12 cellular contexts compared by ENCODE assay signal in the genomic region with DNA sequence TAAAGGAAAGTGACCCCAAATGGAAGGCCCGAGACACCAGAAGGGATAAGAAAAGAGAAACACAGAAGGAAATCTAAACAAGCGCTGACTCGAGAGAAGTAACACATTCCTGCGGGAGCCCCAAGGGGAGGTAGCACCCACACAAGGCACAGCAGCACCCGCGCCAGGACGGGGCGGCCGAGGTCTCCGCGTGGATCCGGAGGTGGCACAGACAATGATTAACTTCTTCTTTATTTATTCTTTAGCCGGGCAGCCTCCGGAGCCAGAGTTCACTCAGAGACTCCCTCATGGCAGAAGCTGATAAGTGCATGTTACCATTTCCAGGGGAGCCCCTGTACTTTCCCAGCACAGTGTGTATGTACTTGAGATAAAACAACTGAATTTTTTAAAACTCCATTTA. TPM values are rescaled to one million over a fixed set of nuclear protein-coding genes. Genes with fewer than 3 reads are reported as not detected.
DNase-seq lines count a peak whose midpoint lies in the region; ATAC-seq, FAIRE-seq and TF ChIP-seq lines count a peak whose summit lies in the region.
"Had no signal": no experiment of that assay in that cellular context is flagged by ENCODE, and none has a peak within 500 bp of the region (broad histone marks: within the 10 kb centered on the region; RNA-seq: fewer than 3 reads in every experiment).

No MANE protein-coding gene starts in this region.

- no peak for TF ChIP-seq RAD21 in A549 (conservative IDR thresholded peaks at IDR 0.05 in 1 of 2, IDR thresholded peaks at IDR 0.05 in 1 of 2)

- H3K9me3 ChIP-seq in A549: no peaks in the 10 kb centered on the region
- no peaks in the 10 kb centered on the region for H3K9me3 ChIP-seq in NT2/D1 (ENCODE audit: insufficient read depth, low read length)
- H3K9me3 ChIP-seq in neural progenitor cell (ENCODE audit: low read depth): no peaks in the 10 kb centered on the region

- peaks cover 48% of the 10 kb centered on the region for H4K20me1 ChIP-seq in neural progenitor cell (ENCODE audit: low read depth)

- H3K4me1 Mint-ChIP-seq in neural progenitor cell: peaks cover 31% of the 10 kb centered on the region
- H3K4me1 Mint-ChIP-seq in nephron progenitor cell: peaks cover 74% of the 10 kb centered on the region

- H3K27ac Mint-ChIP-seq in neural progenitor cell (peak overlapping the region; percentile 57), nephron progenitor cell (no peak overlapping the region)

- no peak overlapping the region for H2AFZ ChIP-seq in neural progenitor cell (replicated peaks)

- POLR2A ChIA-PET in A549 (lab: Yijun Ruan, JAX): no interaction called here

- peaks cover 51% of the 10 kb centered on the region for H3K4me1 ChIP-seq in A549
- H3K4me1 ChIP-seq in NT2/D1 (ENCODE audit: insufficient read depth, insufficient read length): peaks cover 10% of the 10 kb centered on the region
- peaks cover 9% of the 10 kb centered on the region for H3K4me1 ChIP-seq in neural progenitor cell

- no peak for TF ChIP-seq CTCF in A549 (IDR thresholded peaks at IDR 0.05)
- no peak for TF ChIP-seq CTCF in epithelial cell of proximal tubule (conservative IDR thresholded peaks at IDR 0.05; ENCODE audit: low read depth, low read length)
- TF ChIP-seq CTCF in neural progenitor cell (IDR thresholded peaks at IDR 0.05): no peak
- TF ChIP-seq CTCF in nephron progenitor cell (IDR thresholded peaks at IDR 0.05): no peak

- peak overlapping the region; percentile 69 for H3K4me2 ChIP-seq in A549
- H3K4me2 ChIP-seq in neural progenitor cell: no peak overlapping the region

- H3K4me3 ChIP-seq in A549: peak overlapping the region; percentile 2; the same call in 1 of the 3 replicates
- no peak overlapping the region for H3K4me3 ChIP-seq in NT2/D1 (ENCODE audit: insufficient read length, low read depth)
- peak overlapping the region; percentile 31 for H3K4me3 ChIP-seq in epithelial cell of proximal tubule (ENCODE audit: low read depth, low read length)
- H3K4me3 ChIP-seq in neural progenitor cell: no peak overlapping the region

- 9% methylated on average over 14 of the region's 14 CpGs for WGBS in A549 (ENCODE audit: missing lambda C conversion rate)

- peaks cover 9% of the 10 kb centered on the region for H3F3A ChIP-seq in neural progenitor cell (ENCODE audit: low read depth)

- no peaks in the 10 kb centered on the region for H3K27me3 ChIP-seq in NT2/D1 (ENCODE audit: insufficient read depth, insufficient read length)
- no peaks in the 10 kb centered on the region for H3K27me3 ChIP-seq in neural progenitor cell

- peak; percentile 25 to 47 for DNase-seq in A549 (ENCODE audit: low read depth in 1 of 2, low spot score in 1 of 2)
- DNase-seq in NT2/D1 (ENCODE audit: low read depth, low spot score): no peak
- no peak for DNase-seq in epithelial cell of proximal tubule (ENCODE audit: low read depth)
- DNase-seq in neural progenitor cell (ENCODE audit: low spot score): no peak
- DNase-seq in nephron progenitor cell: no peak
- DNase-seq in RPMI8226: no peak
- DNase-seq in NCI-H526 treated with DMSO at 0.1 percent for 48 hours (lab: John Stamatoyannopoulos, UW): no peak
- no peak for DNase-seq in T-helper 9 cell
- DNase-seq: NCI-H1092 treated with DMSO at 0.1 percent for 48 hours, OCI-M1 had no signal

- TF ChIP-seq EP300 in A549 (IDR thresholded peaks at IDR 0.05): no peak

- FAIRE-seq in A549 (lab: Jason Lieb, UNC): no peak
- FAIRE-seq: urothelium cell line had no signal

- no peak for TF ChIP-seq POLR2A in A549 (IDR thresholded peaks at IDR 0.05; ENCODE audit: low read length)

- H3K9me3 Mint-ChIP-seq in neural progenitor cell: no peaks in the 10 kb centered on the region
- no peaks in the 10 kb centered on the region for H3K9me3 Mint-ChIP-seq in nephron progenitor cell
- H3K9me3 Mint-ChIP-seq: central memory CD8-positive, alpha-beta T cell had no signal

- CTCF ChIA-PET in A549 (lab: Yijun Ruan, JAX): interaction anchor here (0.9 to 3.9 kb wide), 9 partner anchors 9 to 89 kb away, joined by 3 to 16 read pairs (median 4); partner anchors contain the start of gene BRSK2

- peak; percentile 43 to 60; a peak in 4 of 6 replicates for ATAC-seq in A549

- peaks cover 53% of the 10 kb centered on the region for H3K79me2 ChIP-seq in neural progenitor cell (ENCODE audit: low read depth)

- H3K9ac ChIP-seq in NT2/D1 (ENCODE audit: insufficient read length, low read depth): peak overlapping the region; percentile 52
- no peak overlapping the region for H3K9ac ChIP-seq in neural progenitor cell

- H3K4me3 Mint-ChIP-seq in neural progenitor cell (no peak overlapping the region), nephron progenitor cell (no peak overlapping the region)
- H3K4me3 Mint-ChIP-seq: central memory CD8-positive, alpha-beta T cell had no signal

- H3K36me3 ChIP-seq in NT2/D1 (ENCODE audit: insufficient read depth, insufficient read length, low read length) (peaks cover 43% of the 10 kb centered on the region), neural progenitor cell (no peaks in the 10 kb centered on the region)

- H3K27me3 Mint-ChIP-seq in neural progenitor cell (ENCODE audit: insufficient read depth, low read depth): peaks cover 2% of the 10 kb centered on the region
- H3K27me3 Mint-ChIP-seq in nephron progenitor cell (ENCODE audit: low read depth, poor library complexity): no peaks in the 10 kb centered on the region
- H3K27me3 Mint-ChIP-seq: central memory CD8-positive, alpha-beta T cell had no signal

- H3K36me3 Mint-ChIP-seq in neural progenitor cell (peaks cover 1% of the 10 kb centered on the region), nephron progenitor cell (ENCODE audit: low read depth) (no peaks in the 10 kb centered on the region)

- H3K27ac ChIP-seq in A549: peak overlapping the region; percentile 67 to 87
- H3K27ac ChIP-seq in neural progenitor cell: no peak overlapping the region

TF ChIP-seq in A549, 52 proteins besides CTCF, POLR2A, EP300 and RAD21:
- TF ChIP-seq PHF8 (IDR thresholded peaks at IDR 0.05; ENCODE audit: borderline replicate concordance, low read depth) (no peak), MAX (IDR thresholded peaks at IDR 0.05) (peak; percentile 69)
TF ChIP-seq in A549: peak in this region for 1.

RNA-seq across cellular contexts. Expression of gene TOLLIP, which starts 5.1 kb away (rescaled TPM):
- polyA plus RNA-seq in A549 (2011; rRNA removed) (26.5 and 26.9 TPM in 2 replicates), A549 (2017; fragmentation: RNase III; extraction: RNeasy Plus Mini Kit Qiagen cat#74134 plus additional on column Dnase treatment) (31.5 to 37.9 TPM (median 33.8 TPM) in 3 replicates)
- polyA plus RNA-seq in A549 (2012; cell fraction: cytosol; rRNA removed): 62.4 and 72.9 TPM in 2 replicates
- 59.6 and 76.1 TPM in 2 replicates for polyA plus RNA-seq in A549 (2012; cell fraction: nucleus; rRNA removed)
- polyA minus RNA-seq in A549 (2011; rRNA and poly(A)+ RNA removed): 25.7 and 44.5 TPM in 2 replicates
- total RNA-seq in epithelial cell of proximal tubule (22.0 and 28.5 TPM in 2 replicates), neural progenitor cell (ENCODE audit: low replicate concordance) (8.5 and 17.5 TPM in 2 replicates)

Comparison
In these comparisons a context has a peak if more than half of its experiments do, and no peak if none do; other contexts are left out.
1. DNase-seq: peak in A549 (2 of 2); none in NT2/D1 (single experiment), epithelial cell of proximal tubule (single experiment), neural progenitor cell (single experiment), nephron progenitor cell (single experiment), RPMI8226 (single experiment), NCI-H526 treated with DMSO at 0.1 percent for 48 hours (single experiment) and T-helper 9 cell (single experiment).
2. H3K4me3 ChIP-seq: peak in A549 (single experiment) and epithelial cell of proximal tubule (single experiment); none in NT2/D1 (single experiment) and neural progenitor cell (single experiment).